In genomic region chr9:107229146-107229545, GRCh38 we compare ENCODE assay signal across 17 cellular contexts. TPM values are rescaled to one million over a fixed set of nuclear protein-coding genes. Genes with fewer than 3 reads are reported as not detected.
DNase-seq lines count a peak whose midpoint lies in the region; ATAC-seq, FAIRE-seq and TF ChIP-seq lines count a peak whose summit lies in the region.
"Had no signal": no experiment of that assay in that cellular context is flagged by ENCODE, and none has a peak within 500 bp of the region (broad histone marks: within the 10 kb centered on the region; RNA-seq: fewer than 3 reads in every experiment).

No MANE protein-coding gene starts in this region.

- H3K27me3 Mint-ChIP-seq in progenitor cell of endocrine pancreas = no peaks in the 10 kb centered on the region
- H3K27me3 Mint-ChIP-seq in activated CD8-positive, alpha-beta T cell treated with anti-CD3 and anti-CD28 coated beads for 36 hours = peaks cover 19% of the 10 kb centered on the region

- no peaks in the 10 kb centered on the region for H3K9me2 ChIP-seq in OCI-LY7 (ENCODE audit: insufficient read depth, low read length)
- H3K9me2 ChIP-seq: SK-N-SH had no signal

- H3K9me3 ChIP-seq in OCI-LY7 (ENCODE audit: low read length) = no peaks in the 10 kb centered on the region
- H3K9me3 ChIP-seq: SK-N-SH had no signal

- peak; percentile 29 for DNase-seq in NCI-H345 (lab: John Stamatoyannopoulos, UW)
- DNase-seq in NCI-H345 treated with DMSO at 0.1 percent for 48 hours (lab: John Stamatoyannopoulos, UW; ENCODE audit: unreplicated experiment) = no peak
- peak; percentile 91 for DNase-seq in NCI-H69 (lab: John Stamatoyannopoulos, UW)
- DNase-seq in bronchial epithelial cell (ENCODE audit: low read depth) = no peak
- no peak for DNase-seq in progenitor cell of endocrine pancreas (ENCODE audit: low spot score, unreplicated experiment)
- DNase-seq in OCI-LY7 (ENCODE audit: low spot score) = no peak
- DNase-seq in activated CD8-positive, alpha-beta T cell treated with anti-CD3 and anti-CD28 coated beads for 36 hours = no peak
- DNase-seq: Kasumi-1, MM.1S, NCI-H2107, SHP77, SK-N-SH, T-cell had no signal

- no peaks in the 10 kb centered on the region for H3K9me3 Mint-ChIP-seq in progenitor cell of endocrine pancreas (ENCODE audit: low read depth)
- H3K9me3 Mint-ChIP-seq in activated CD8-positive, alpha-beta T cell treated with anti-CD3 and anti-CD28 coated beads for 36 hours = no peaks in the 10 kb centered on the region
- H3K9me3 Mint-ChIP-seq: IgD-negative memory B cell, T-cell had no signal

- H3K27ac Mint-ChIP-seq in progenitor cell of endocrine pancreas = peak overlapping the region; percentile 69
- no peak overlapping the region for H3K27ac Mint-ChIP-seq in activated CD8-positive, alpha-beta T cell treated with anti-CD3 and anti-CD28 coated beads for 36 hours
- H3K27ac Mint-ChIP-seq: IgD-negative memory B cell, T-cell had no signal

- intact Hi-C loops in OCI-LY7 (cut with micrococcal nuclease; ENCODE audit: unreplicated experiment) = no loop called here
- intact Hi-C loops in activated CD8-positive, alpha-beta T cell treated with anti-CD3 and anti-CD28 coated beads for 36 hours (cut with micrococcal nuclease) = no loop called here

- no peaks in the 10 kb centered on the region for H3K4me1 ChIP-seq in OCI-LY7 (ENCODE audit: insufficient read depth, low read length, poor library complexity, severe bottlenecking)

- H3K79me2 ChIP-seq in OCI-LY7 (ENCODE audit: insufficient read depth, low read depth, low read length) = no peaks in the 10 kb centered on the region

- no peak overlapping the region for H2AFZ ChIP-seq in OCI-LY7 (ENCODE audit: low read length)

- no peaks in the 10 kb centered on the region for H3K27me3 ChIP-seq in bronchial epithelial cell (ENCODE audit: control insufficient read depth, insufficient read depth, low read length)

- H3K27ac ChIP-seq in OCI-LY7 (ENCODE audit: low read depth, low read length, poor library complexity, severe bottlenecking) = no peak overlapping the region
- H3K27ac ChIP-seq: C4-2B had no signal

- H3K4me3 ChIP-seq in bronchial epithelial cell (ENCODE audit: low read depth, low read length) (no peak overlapping the region), OCI-LY7 (ENCODE audit: low read depth, low read length, poor library complexity, severe bottlenecking) (no peak overlapping the region)

- no peaks in the 10 kb centered on the region for H4K20me1 ChIP-seq in OCI-LY7 (ENCODE audit: insufficient read depth, low read length)

- no peaks in the 10 kb centered on the region for H3K36me3 ChIP-seq in bronchial epithelial cell (ENCODE audit: control insufficient read depth, insufficient read depth, low read length)
- no peaks in the 10 kb centered on the region for H3K36me3 ChIP-seq in OCI-LY7 (ENCODE audit: insufficient read depth, low read length)

- ATAC-seq in HG03196 (IDR thresholded peaks at IDR 0.05; ENCODE audit: unreplicated experiment) = no peak
- no peak for ATAC-seq in activated CD8-positive, alpha-beta T cell treated with anti-CD3 and anti-CD28 coated beads for 36 hours
- ATAC-seq: T-cell had no signal

- POLR2A ChIA-PET in OCI-LY7 (lab: Charles Lee) = no interaction called here
- POLR2A ChIA-PET in activated CD8-positive, alpha-beta T cell treated with anti-CD3 and anti-CD28 coated beads for 36 hours (lab: Charles Lee) = no interaction called here

- no peak overlapping the region for H3K4me2 ChIP-seq in OCI-LY7 (ENCODE audit: low read length)
- H3K4me2 ChIP-seq: SK-N-SH had no signal

- CTCF ChIA-PET in OCI-LY7 (lab: Charles Lee; ENCODE audit: unreplicated experiment) = no interaction called here
- CTCF ChIA-PET in activated CD8-positive, alpha-beta T cell treated with anti-CD3 and anti-CD28 coated beads for 36 hours (lab: Charles Lee) = interaction anchor here (1.5 kb wide), 1 partner anchor 112 kb away, joined by 4 read pairs; no protein-coding TSS in a partner anchor

- H3K4me3 Mint-ChIP-seq in progenitor cell of endocrine pancreas (ENCODE audit: low read depth) = no peak overlapping the region
- no peak overlapping the region for H3K4me3 Mint-ChIP-seq in activated CD8-positive, alpha-beta T cell treated with anti-CD3 and anti-CD28 coated beads for 36 hours
- H3K4me3 Mint-ChIP-seq: IgD-negative memory B cell, T-cell had no signal

- peaks cover 24% of the 10 kb centered on the region for H3K4me1 Mint-ChIP-seq in progenitor cell of endocrine pancreas (ENCODE audit: low read depth)
- no peaks in the 10 kb centered on the region for H3K4me1 Mint-ChIP-seq in activated CD8-positive, alpha-beta T cell treated with anti-CD3 and anti-CD28 coated beads for 36 hours (ENCODE audit: low read depth)
- H3K4me1 Mint-ChIP-seq: IgD-negative memory B cell, T-cell had no signal

- H3K36me3 Mint-ChIP-seq in progenitor cell of endocrine pancreas (ENCODE audit: insufficient read depth) = no peaks in the 10 kb centered on the region
- H3K36me3 Mint-ChIP-seq in activated CD8-positive, alpha-beta T cell treated with anti-CD3 and anti-CD28 coated beads for 36 hours (ENCODE audit: low read depth) = no peaks in the 10 kb centered on the region
- H3K36me3 Mint-ChIP-seq: IgD-negative memory B cell, T-cell had no signal

- no peak for TF ChIP-seq CTCF in bronchial epithelial cell (IDR thresholded peaks at IDR 0.05; ENCODE audit: insufficient read depth, low read length, severe bottlenecking)
- TF ChIP-seq CTCF in progenitor cell of endocrine pancreas (IDR thresholded peaks at IDR 0.05; ENCODE audit: unreplicated experiment) = no peak
- TF ChIP-seq CTCF in OCI-LY7 (conservative IDR thresholded peaks at IDR 0.05; ENCODE audit: low read length) = no peak
- TF ChIP-seq CTCF in activated CD8-positive, alpha-beta T cell treated with anti-CD3 and anti-CD28 coated beads for 36 hours (IDR thresholded peaks at IDR 0.05) = no peak

- BruUV-seq in OCI-LY7 (replicated peaks; lab: Mats Ljungman, UMichigan) = no TSS peak

- peak; percentile 64 for FAIRE-seq in bronchial epithelial cell (lab: Jason Lieb, UNC)
- FAIRE-seq: H54 had no signal

RNA-seq across cellular contexts. Expression of gene RAD23B, which starts 53.9 kb away (rescaled TPM):
- total RNA-seq in bronchial epithelial cell = 157 and 207 TPM in 2 replicates
- 153 and 171 TPM in 2 replicates for total RNA-seq in progenitor cell of endocrine pancreas
- 61.0 and 67.3 TPM in 2 replicates for total RNA-seq in OCI-LY7 (2014; rRNA removed; shearing (Covaris generic))
- 120 and 141 TPM in 2 replicates for total RNA-seq in OCI-LY7 (2022)
- 100 to 1,000 TPM; 115 to 117 TPM for total RNA-seq in activated CD8-positive, alpha-beta T cell treated with anti-CD3 and anti-CD28 coated beads for 36 hours

Comparison
In these comparisons a context has a peak if more than half of its experiments do, and no peak if none do; other contexts are left out.
1. DNase-seq: peak in NCI-H345 (single experiment) and NCI-H69 (single experiment); none in NCI-H345 treated with DMSO at 0.1 percent for 48 hours (single experiment), bronchial epithelial cell (single experiment), progenitor cell of endocrine pancreas (single experiment), OCI-LY7 (single experiment) and activated CD8-positive, alpha-beta T cell treated with anti-CD3 and anti-CD28 coated beads for 36 hours (single experiment).